Comparison of ENCODE assay signal across 8 cellular contexts in the genomic region with DNA sequence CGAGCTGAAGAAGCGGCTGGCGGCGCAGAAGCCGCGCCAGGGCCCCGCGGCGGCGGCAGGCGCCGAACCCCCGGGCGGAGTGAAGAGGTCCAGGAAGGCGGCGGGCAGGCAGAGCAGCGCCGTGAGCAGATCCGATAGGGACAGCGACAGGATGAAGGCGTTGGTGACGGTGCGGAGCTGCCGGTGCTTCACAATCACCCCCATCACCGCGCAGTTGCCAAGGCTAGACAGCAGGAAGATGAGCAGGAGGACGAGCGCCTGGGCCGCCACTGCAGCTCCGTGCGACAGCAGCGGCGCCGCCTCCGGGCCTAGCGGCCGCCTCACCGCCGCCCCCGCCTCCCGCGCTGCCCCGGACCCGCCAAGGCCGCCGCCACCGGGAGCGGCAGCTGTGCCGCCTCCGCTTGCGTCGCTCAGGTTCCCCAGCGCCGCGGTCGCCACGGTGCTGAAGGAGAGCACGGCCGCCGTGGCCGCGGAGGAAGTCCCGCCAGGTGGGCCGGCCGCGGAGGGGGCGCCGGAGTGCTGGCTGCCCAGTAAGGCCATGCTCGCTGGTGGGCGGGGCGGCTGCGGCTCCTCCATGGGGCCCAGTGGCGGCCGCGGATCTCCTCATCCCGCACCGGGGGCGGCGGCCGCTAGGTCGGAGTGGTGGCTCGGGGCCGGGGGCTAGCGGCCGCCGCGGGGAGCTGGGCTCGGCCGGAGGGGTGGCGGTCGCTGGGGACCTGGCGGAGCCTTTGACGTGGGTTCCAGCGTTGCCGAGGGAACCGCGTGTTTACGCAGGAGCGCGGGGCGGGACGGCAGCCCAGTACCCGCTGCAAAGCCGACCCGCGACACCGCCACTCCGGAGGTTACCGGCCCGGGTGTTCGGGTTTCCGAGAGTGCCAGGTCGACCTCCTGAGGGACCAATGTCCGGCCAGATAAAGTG. TPM values are rescaled to one million over a fixed set of nuclear protein-coding genes. Genes with fewer than 3 reads are reported as not detected.
DNase-seq lines count a peak whose midpoint lies in the region; ATAC-seq and TF ChIP-seq lines count a peak whose summit lies in the region.

A gene with protein sequence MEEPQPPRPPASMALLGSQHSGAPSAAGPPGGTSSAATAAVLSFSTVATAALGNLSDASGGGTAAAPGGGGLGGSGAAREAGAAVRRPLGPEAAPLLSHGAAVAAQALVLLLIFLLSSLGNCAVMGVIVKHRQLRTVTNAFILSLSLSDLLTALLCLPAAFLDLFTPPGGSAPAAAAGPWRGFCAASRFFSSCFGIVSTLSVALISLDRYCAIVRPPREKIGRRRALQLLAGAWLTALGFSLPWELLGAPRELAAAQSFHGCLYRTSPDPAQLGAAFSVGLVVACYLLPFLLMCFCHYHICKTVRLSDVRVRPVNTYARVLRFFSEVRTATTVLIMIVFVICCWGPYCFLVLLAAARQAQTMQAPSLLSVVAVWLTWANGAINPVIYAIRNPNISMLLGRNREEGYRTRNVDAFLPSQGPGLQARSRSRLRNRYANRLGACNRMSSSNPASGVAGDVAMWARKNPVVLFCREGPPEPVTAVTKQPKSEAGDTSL (minus strand): TSS at position 730 of the 919 bp plus-strand sequence. CDS start 154 bp downstream, at position 576.

- no peaks in the 10 kb centered on the region for H3K9me3 Mint-ChIP-seq in activated naive CD8-positive, alpha-beta T cell treated with anti-CD3 and anti-CD28 coated beads, Interleukin-2, amount 50 U/mL, for 24 hours

- H3K27me3 ChIP-seq in RWPE2 (ENCODE audit: insufficient read depth, poor library complexity, severe bottlenecking) = peaks cover 3% of the 10 kb centered on the region
- H3K27me3 ChIP-seq in left ventricle myocardium inferior (ENCODE audit: low read depth) = no peaks in the 10 kb centered on the region
- no peaks in the 10 kb centered on the region for H3K27me3 ChIP-seq in vagina

- H3K9me3 ChIP-seq in RWPE2 (ENCODE audit: severe bottlenecking) (no peaks in the 10 kb centered on the region), left ventricle myocardium inferior (replicated peaks) (no peaks in the 10 kb centered on the region), vagina (no peaks in the 10 kb centered on the region)

- peak within 1 kb of the TSS; percentile 83 for H3K27ac Mint-ChIP-seq in activated naive CD8-positive, alpha-beta T cell treated with anti-CD3 and anti-CD28 coated beads, Interleukin-2, amount 50 U/mL, for 24 hours

- H3K4me3 ChIP-seq in AG04449 (ENCODE audit: low read depth, low read length) = peak within 1 kb of the TSS; percentile 55
- peak within 1 kb of the TSS; percentile 33 for H3K4me3 ChIP-seq in RWPE2 (ENCODE audit: severe bottlenecking)
- peak within 1 kb of the TSS; percentile 80 for H3K4me3 ChIP-seq in left ventricle myocardium inferior
- H3K4me3 ChIP-seq in vagina = peak within 1 kb of the TSS; percentile 72 to 92

- no peak within 1 kb of the TSS for H3K27ac ChIP-seq in RWPE2 (ENCODE audit: poor library complexity, severe bottlenecking)
- peak within 1 kb of the TSS; percentile 71 for H3K27ac ChIP-seq in left ventricle myocardium inferior (replicated peaks)
- H3K27ac ChIP-seq in vagina = peak within 1 kb of the TSS; percentile 85

- TF ChIP-seq CTCF in AG04449 (IDR thresholded peaks at IDR 0.05; ENCODE audit: insufficient read depth, low read length, missing control alignments) (no peak), RWPE2 (IDR thresholded peaks at IDR 0.05; ENCODE audit: poor library complexity, severe bottlenecking) (peak; percentile 7), left ventricle myocardium inferior (IDR thresholded peaks at IDR 0.05; ENCODE audit: borderline replicate concordance) (no peak), vagina (IDR thresholded peaks at IDR 0.05) (no peak)

- ATAC-seq in GM18907 (IDR thresholded peaks at IDR 0.05; ENCODE audit: unreplicated experiment) = peak; percentile 63
- ATAC-seq in HG03159 (IDR thresholded peaks at IDR 0.05; ENCODE audit: unreplicated experiment) = peak; percentile 63
- ATAC-seq in RWPE2 (ENCODE audit: low read depth) = peak; percentile 67
- ATAC-seq in activated naive CD8-positive, alpha-beta T cell treated with anti-CD3 and anti-CD28 coated beads, Interleukin-2, amount 50 U/mL, for 24 hours = peak; percentile 75

- POLR2A ChIA-PET in AG04449 (lab: Yijun Ruan, JAX) = no interaction called here

- peaks cover 14% of the 10 kb centered on the region for H3K4me1 Mint-ChIP-seq in activated naive CD8-positive, alpha-beta T cell treated with anti-CD3 and anti-CD28 coated beads, Interleukin-2, amount 50 U/mL, for 24 hours

- intact Hi-C loops in left ventricle myocardium inferior (cut with micrococcal nuclease) = no loop called here
- intact Hi-C loops in posterior cingulate gyrus (cut with DNase I) = loop anchor here (2.0 kb wide), 1 partner anchor 20 kb away; a partner anchor contains a TSS
- intact Hi-C loops in vagina (cut with DNase I) = no loop called here

- peaks cover 9% of the 10 kb centered on the region for H3K36me3 Mint-ChIP-seq in activated naive CD8-positive, alpha-beta T cell treated with anti-CD3 and anti-CD28 coated beads, Interleukin-2, amount 50 U/mL, for 24 hours (ENCODE audit: low read depth)

- CTCF ChIA-PET in AG04449 (lab: Yijun Ruan, JAX) = interaction anchor here (0.7 to 1.6 kb wide), 3 partner anchors 9 to 340 kb away, joined by 3 to 5 read pairs (median 4); a partner anchor contains a TSS

- H3K27me3 Mint-ChIP-seq in activated naive CD8-positive, alpha-beta T cell treated with anti-CD3 and anti-CD28 coated beads, Interleukin-2, amount 50 U/mL, for 24 hours = peaks cover 7% of the 10 kb centered on the region

- peaks cover 38% of the 10 kb centered on the region for H3K36me3 ChIP-seq in RWPE2 (ENCODE audit: low read depth)
- H3K36me3 ChIP-seq in left ventricle myocardium inferior = peaks cover 13% of the 10 kb centered on the region
- no peaks in the 10 kb centered on the region for H3K36me3 ChIP-seq in vagina

- no peak for TF ChIP-seq POLR2A in vagina (IDR thresholded peaks at IDR 0.05)

- H3K4me1 ChIP-seq in RWPE2 (ENCODE audit: insufficient read depth, poor library complexity, severe bottlenecking) (peaks cover 10% of the 10 kb centered on the region), left ventricle myocardium inferior (peaks cover 20% of the 10 kb centered on the region), vagina (peaks cover 11% of the 10 kb centered on the region)

- DNase-seq in AG04449 (ENCODE audit: low read depth, low spot score) (no peak), RWPE2 (ENCODE audit: low spot score) (peak; percentile 72), left ventricle myocardium inferior (peak; percentile 75), posterior cingulate gyrus (peak; percentile 37 to 94 (median 62)), vagina (ENCODE audit: extremely low spot score in 2 of 2) (no peak)
- DNase-seq in activated naive CD8-positive, alpha-beta T cell treated with anti-CD3 and anti-CD28 coated beads, Interleukin-2, amount 50 U/mL, for 24 hours = peak; percentile 39

- peak within 1 kb of the TSS; percentile 80 for H3K4me3 Mint-ChIP-seq in activated naive CD8-positive, alpha-beta T cell treated with anti-CD3 and anti-CD28 coated beads, Interleukin-2, amount 50 U/mL, for 24 hours

RNA-seq across cellular contexts. Expression of the gene that starts here (rescaled TPM):
- 2.2 TPM for total RNA-seq in left ventricle myocardium inferior
- total RNA-seq in vagina = 6.4 TPM

Comparison
In these comparisons a context has a peak if more than half of its experiments do, and no peak if none do; other contexts are left out.
1. DNase-seq: peak in RWPE2 (single experiment), activated naive CD8-positive, alpha-beta T cell treated with anti-CD3 and anti-CD28 coated beads, Interleukin-2, amount 50 U/mL, for 24 hours (single experiment), left ventricle myocardium inferior (single experiment) and posterior cingulate gyrus (10 of 10); none in AG04449 (single experiment) and vagina (0 of 2).
2. Peak in every context shown above with its lines, with median percentiles within 50 percentile points of each other: H3K4me3 ChIP-seq and ATAC-seq.